29 cellular contexts compared by ENCODE assay signal in the genomic region with DNA sequence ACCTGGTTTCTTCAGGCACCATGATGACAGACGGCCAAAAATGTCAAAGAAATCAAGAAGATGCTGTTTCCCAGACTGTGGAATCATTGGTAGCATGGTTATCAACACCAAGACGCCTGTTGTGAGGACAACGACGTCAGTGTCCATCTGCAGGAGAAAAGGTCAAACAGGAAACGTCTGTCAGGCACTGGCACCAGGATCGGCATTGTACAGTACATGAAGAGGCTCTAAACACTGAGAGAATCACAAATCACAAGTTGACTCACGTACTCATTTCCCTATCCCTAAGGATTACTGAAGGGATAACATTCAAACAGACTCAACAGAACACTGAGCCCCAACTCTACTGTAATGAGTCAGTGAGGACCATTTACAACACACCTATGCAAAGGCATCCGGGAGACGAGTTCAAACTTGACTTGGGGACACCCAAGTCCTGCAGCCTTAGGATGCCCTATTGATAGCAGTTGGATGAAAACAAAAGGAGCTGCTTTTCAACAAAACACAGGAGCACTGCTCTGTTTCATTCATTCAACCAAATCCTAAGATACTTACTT. TPM values are rescaled to one million over a fixed set of nuclear protein-coding genes. Genes with fewer than 3 reads are reported as not detected.
A peak's percentile ranks its signal among the peaks of the same experiment; 100 is the strongest.
DNase-seq lines count a peak whose midpoint lies in the region; FAIRE-seq and TF ChIP-seq lines count a peak whose summit lies in the region.
"Had no signal": no experiment of that assay in that cellular context is flagged by ENCODE, and none has a peak within 500 bp of the region (broad histone marks: within the 10 kb centered on the region; RNA-seq: fewer than 3 reads in every experiment).

No MANE protein-coding gene starts in this region.

- H3K27me3 ChIP-seq in breast epithelium: no peaks in the 10 kb centered on the region
- no peaks in the 10 kb centered on the region for H3K27me3 ChIP-seq in keratinocyte (ENCODE audit: control insufficient read depth, extremely low read depth, insufficient read depth, low read length)
- H3K27me3 ChIP-seq: BE2C had no signal

- no peaks in the 10 kb centered on the region for H3K9me1 ChIP-seq in keratinocyte (ENCODE audit: control insufficient read depth, extremely low read depth, insufficient read depth, low read length)

- no peaks in the 10 kb centered on the region for H3K9me3 Mint-ChIP-seq in MCF 10A (ENCODE audit: unreplicated experiment)
- H3K9me3 Mint-ChIP-seq: CD14-positive monocyte had no signal

- no peaks in the 10 kb centered on the region for H3K4me1 Mint-ChIP-seq in MCF 10A (ENCODE audit: insufficient read depth, unreplicated experiment)
- H3K4me1 Mint-ChIP-seq: CD14-positive monocyte had no signal

- H3K27ac Mint-ChIP-seq in MCF 10A (ENCODE audit: low read depth, unreplicated experiment): no peak overlapping the region
- H3K27ac Mint-ChIP-seq: CD14-positive monocyte had no signal

- peak; percentile 69 for FAIRE-seq in keratinocyte (lab: Jason Lieb, UNC)
- FAIRE-seq: GM12891 had no signal

- intact Hi-C loops in MCF 10A (cut with micrococcal nuclease) (no loop called here), breast epithelium (cut with DNase I; ENCODE audit: low total_unique reads) (loop anchor here (5.0 kb wide), 1 partner anchor 1134 kb away; no protein-coding TSS in a partner anchor), lower leg skin (cut with DNase I; ENCODE audit: low total_unique reads) (no loop called here)

- no peaks in the 10 kb centered on the region for H3K27me3 Mint-ChIP-seq in MCF 10A (ENCODE audit: insufficient read depth, unreplicated experiment)

- H3K4me3 Mint-ChIP-seq in MCF 10A (ENCODE audit: unreplicated experiment): no peak overlapping the region
- H3K4me3 Mint-ChIP-seq: CD14-positive monocyte had no signal

- no peaks in the 10 kb centered on the region for H4K20me1 ChIP-seq in keratinocyte (ENCODE audit: control insufficient read depth, extremely low read depth, insufficient read depth, low read length)

- H3K4me2 ChIP-seq in keratinocyte (ENCODE audit: control insufficient read depth, extremely low read depth, insufficient read depth, low read depth, low read length): no peak overlapping the region
- H3K4me2 ChIP-seq: PC-9 had no signal

- H3K9me3 ChIP-seq in breast epithelium: no peaks in the 10 kb centered on the region
- H3K9me3 ChIP-seq in keratinocyte (ENCODE audit: control insufficient read depth, low read depth, low read length): no peaks in the 10 kb centered on the region
- H3K9me3 ChIP-seq: BE2C had no signal

- H2AFZ ChIP-seq in keratinocyte (ENCODE audit: control insufficient read depth, low read length): no peak overlapping the region
- H2AFZ ChIP-seq: PC-9 had no signal

- H3K4me3 ChIP-seq in breast epithelium: no peak overlapping the region
- no peak overlapping the region for H3K4me3 ChIP-seq in keratinocyte (ENCODE audit: control insufficient read depth in 2 of 3, extremely low read depth in 1 of 3, insufficient read depth in 2 of 3, low read depth in 1 of 3, low read length in 3 of 3)
- H3K4me3 ChIP-seq in lower leg skin (ENCODE audit: low read depth, poor library complexity, severe bottlenecking): no peak overlapping the region
- H3K4me3 ChIP-seq: PC-9, SK-N-MC had no signal

- H3K36me3 Mint-ChIP-seq in MCF 10A (ENCODE audit: insufficient read depth, unreplicated experiment): peaks cover 72% of the 10 kb centered on the region

- H3K79me2 ChIP-seq in keratinocyte (ENCODE audit: control insufficient read depth, insufficient read depth, low read length): no peaks in the 10 kb centered on the region

- no peak for TF ChIP-seq POLR2A in breast epithelium (IDR thresholded peaks at IDR 0.05)
- no peak for TF ChIP-seq POLR2A in lower leg skin (IDR thresholded peaks at IDR 0.05)

- H3K27ac ChIP-seq in breast epithelium (no peak overlapping the region), keratinocyte (ENCODE audit: control insufficient read depth, insufficient read depth, low read length) (no peak overlapping the region), substantia nigra (ENCODE audit: low read depth, low read length, poor library complexity, severe bottlenecking) (peak overlapping the region; percentile 22)
- H3K27ac ChIP-seq: 22Rv1, HL-60, PC-9, SK-N-MC had no signal

- POLR2A ChIA-PET in MCF 10A (lab: Yijun Ruan, JAX): interaction anchor here (0.6 kb wide), 1 partner anchor 244 kb away, joined by 3 read pairs; no protein-coding TSS in a partner anchor

- H3K36me3 ChIP-seq in breast epithelium (peaks cover 17% of the 10 kb centered on the region), keratinocyte (ENCODE audit: control insufficient read depth in 2 of 2, extremely low read depth in 1 of 2, insufficient read depth in 2 of 2, low read length in 2 of 2) (peaks cover 16 to 30% of the 10 kb centered on the region in 2 experiments)

- 89 to 91% methylated on average over 9 of the region's 9 CpGs for WGBS in lower leg skin, 2 donors

- H3K9ac ChIP-seq in keratinocyte (ENCODE audit: control insufficient read depth, extremely low read depth, insufficient read depth, low read length): no peak overlapping the region

- CTCF ChIA-PET in MCF 10A (lab: Yijun Ruan, JAX): interaction anchor here (1.1 to 1.4 kb wide), 2 partner anchors 21 to 26 kb away, joined by 3 read pairs; no protein-coding TSS in a partner anchor

- peak; percentile 60 for DNase-seq in MCF 10A (ENCODE audit: unreplicated experiment)
- DNase-seq in breast epithelium (ENCODE audit: low spot score in 2 of 2): no peak
- peak; percentile 61 for DNase-seq in dermis blood vessel endothelial cell
- DNase-seq in keratinocyte (ENCODE audit: low read depth, low spot score): peak; percentile 9
- DNase-seq in substantia nigra (lab: John Stamatoyannopoulos, UW): peak in 1 of 49 donors; percentile 24
- no peak for DNase-seq in lower leg skin (ENCODE audit: low spot score in 2 of 2)
- no peak for DNase-seq in NOMO-1 (lab: John Stamatoyannopoulos, UW; ENCODE audit: unreplicated experiment in 2 of 2)
- no peak for DNase-seq in activated CD8-positive, alpha-beta memory T cell treated with anti-CD3 and anti-CD28 coated beads for 24 hours
- DNase-seq: BE2C; Calu3; DMS79 treated with DMSO at 0.1 percent for 48 hours; GF-D8; NCI-H1092 treated with DMSO at 0.1 percent for 48 hours; NCI-H1436; NCI-H187; NCI-H2171 treated with DMSO at 0.1 percent for 48 hours; NCI-H345; NCI-H524; NCI-H82; NK-92 treated with Interleukin-12 subunit alpha and Interleukin-12 subunit beta, amount 100 ng/mL, for 24 hours; PC-9; RPMI8226; SHP77 treated with DMSO at 0.1 percent for 48 hours had no signal

- dilution Hi-C loops in keratinocyte (cut with MboI; ENCODE audit: extremely low pct_ligation_motif_present, low sequenced_read_pairs): no loop called here

- H3K4me1 ChIP-seq in breast epithelium: no peaks in the 10 kb centered on the region
- peaks cover 7% of the 10 kb centered on the region for H3K4me1 ChIP-seq in keratinocyte (ENCODE audit: control insufficient read depth, extremely low read depth, insufficient read depth, low read length)
- H3K4me1 ChIP-seq: BE2C had no signal

- TF ChIP-seq CTCF in MCF 10A (IDR thresholded peaks at IDR 0.05; ENCODE audit: unreplicated experiment): no peak
- TF ChIP-seq CTCF in breast epithelium (IDR thresholded peaks at IDR 0.05): no peak
- TF ChIP-seq CTCF in keratinocyte (optimal IDR thresholded peaks at IDR 0.05 in 1 of 3, IDR thresholded peaks at IDR 0.05 in 1 of 3, conservative IDR thresholded peaks at IDR 0.05 in 1 of 3; ENCODE audit: extremely low read depth in 1 of 3, insufficient read depth in 2 of 3, low read length in 3 of 3): no peak
- no peak for TF ChIP-seq CTCF in lower leg skin (IDR thresholded peaks at IDR 0.05)

- no TSS peak for BruUV-seq in MCF 10A (replicated peaks; lab: Mats Ljungman, UMichigan)

RNA-seq across cellular contexts. Expression of a gene that starts 21.0 kb away (rescaled TPM):
- total RNA-seq in MCF 10A (2022) (36.6 and 48.5 TPM in 2 replicates), breast epithelium (10 to 100 TPM; 38.1 to 61.9 (median 48.2) TPM), dermis blood vessel endothelial cell (29.8 and 33.4 TPM in 2 replicates), lower leg skin (10 to 100 TPM; 27.1 to 67.7 (median 32.5) TPM)
- 26.1 to 28.6 TPM (median 27.7 TPM) in 3 replicates for polyA plus RNA-seq in keratinocyte
- polyA plus RNA-seq in keratinocyte (2011; ENCODE audit: low read depth): 21.6 TPM
- 12.2 and 21.2 TPM in 2 replicates for polyA plus RNA-seq in keratinocyte (2011; cell fraction: cytosol; rRNA removed)
- polyA plus RNA-seq in keratinocyte (2011; cell fraction: nucleus; rRNA removed): 87.3 and 97.0 TPM in 2 replicates
- 13.2 and 14.6 TPM in 2 replicates for polyA plus RNA-seq in keratinocyte (2012; ENCODE audit: low replicate concordance)
- 41.8 to 99.1 TPM (median 79.9 TPM) in 3 replicates for polyA minus RNA-seq in keratinocyte
- 18.6 TPM for polyA minus RNA-seq in keratinocyte (2011; cell fraction: cytosol; rRNA and poly(A)+ RNA removed)
- 47.8 and 94.9 TPM in 2 replicates for polyA minus RNA-seq in keratinocyte (2011; cell fraction: nucleus; rRNA and poly(A)+ RNA removed)

RNA-seq across cellular contexts. Expression of a gene that starts 44.7 kb away (rescaled TPM):
- total RNA-seq in MCF 10A (2022): 4.4 and 8.0 TPM in 2 replicates
- total RNA-seq in breast epithelium: 1 to 10 TPM; 2.9 to 5.4 (median 5.0) TPM
- 1.3 and 1.4 TPM in 2 replicates for total RNA-seq in dermis blood vessel endothelial cell
- 2.9 to 4.7 TPM (median 3.6 TPM) in 3 replicates for polyA plus RNA-seq in keratinocyte
- 1.0 TPM for polyA plus RNA-seq in keratinocyte (2011; ENCODE audit: low read depth)
- 5.9 and 6.8 TPM in 2 replicates for polyA plus RNA-seq in keratinocyte (2011; cell fraction: cytosol; rRNA removed)
- polyA plus RNA-seq in keratinocyte (2011; cell fraction: nucleus; rRNA removed): 4.9 and 5.2 TPM in 2 replicates
- polyA plus RNA-seq in keratinocyte (2012; ENCODE audit: low replicate concordance): 3.3 and 4.5 TPM in 2 replicates
- 2.1 to 8.9 TPM (median 4.1 TPM) in 3 replicates for polyA minus RNA-seq in keratinocyte
- 3.3 TPM for polyA minus RNA-seq in keratinocyte (2011; cell fraction: cytosol; rRNA and poly(A)+ RNA removed)
- 1.3 and 1.8 TPM in 2 replicates for polyA minus RNA-seq in keratinocyte (2011; cell fraction: nucleus; rRNA and poly(A)+ RNA removed)
- 10 to 100 TPM in 2 of 4 donors, 1 to 10 TPM in 2; 9.0 to 14.7 (median 11.7) TPM for total RNA-seq in lower leg skin

RNA-seq across cellular contexts. Expression of a gene that starts 45.3 kb away (rescaled TPM):
- total RNA-seq in MCF 10A (2022) (0.42 and 1.1 TPM in 2 replicates), breast epithelium (1 to 10 TPM in 2 of 3 donors, under 1 TPM in 1; 0.66 to 2.6 (median 1.0) TPM), dermis blood vessel endothelial cell (0.09 TPM in 1 of 2 replicates, not detected in the other), lower leg skin (1 to 10 TPM; 1.4 to 5.5 (median 2.0) TPM)
- 0.24 to 0.41 TPM (median 0.32 TPM) in 3 replicates for polyA plus RNA-seq in keratinocyte
- not detected for polyA plus RNA-seq in keratinocyte (2011; ENCODE audit: low read depth)
- polyA plus RNA-seq in keratinocyte (2011; cell fraction: cytosol; rRNA removed): 0.33 and 0.39 TPM in 2 replicates
- 0.42 and 0.91 TPM in 2 replicates for polyA plus RNA-seq in keratinocyte (2011; cell fraction: nucleus; rRNA removed)
- 0.23 and 0.56 TPM in 2 replicates for polyA plus RNA-seq in keratinocyte (2012; ENCODE audit: low replicate concordance)
- 0.16 to 0.75 TPM (median 0.16 TPM) in 3 replicates for polyA minus RNA-seq in keratinocyte
- polyA minus RNA-seq in keratinocyte (2011; cell fraction: cytosol; rRNA and poly(A)+ RNA removed): not detected
- 0.63 and 0.93 TPM in 2 replicates for polyA minus RNA-seq in keratinocyte (2011; cell fraction: nucleus; rRNA and poly(A)+ RNA removed)
- total RNA-seq: HT-29 had no signal

RNA-seq across cellular contexts. Expression of a gene that starts 55.1 kb away (rescaled TPM):
- total RNA-seq in MCF 10A (2022): not detected in 2 replicates
- not detected for total RNA-seq in breast epithelium
- not detected in 2 replicates for total RNA-seq in dermis blood vessel endothelial cell
- not detected in 3 replicates for polyA plus RNA-seq in keratinocyte
- not detected for polyA plus RNA-seq in keratinocyte (2011; ENCODE audit: low read depth)
- not detected in 2 replicates for polyA plus RNA-seq in keratinocyte (2011; cell fraction: cytosol; rRNA removed)
- polyA plus RNA-seq in keratinocyte (2011; cell fraction: nucleus; rRNA removed): not detected in 2 replicates
- not detected in 2 replicates for polyA plus RNA-seq in keratinocyte (2012; ENCODE audit: low replicate concordance)
- not detected in 3 replicates for polyA minus RNA-seq in keratinocyte
- not detected for polyA minus RNA-seq in keratinocyte (2011; cell fraction: cytosol; rRNA and poly(A)+ RNA removed)
- not detected in 2 replicates for polyA minus RNA-seq in keratinocyte (2011; cell fraction: nucleus; rRNA and poly(A)+ RNA removed)
- total RNA-seq in lower leg skin: under 1 TPM in 2 of 4 donors, not detected in 2; 0.13 to 0.38 TPM
- total RNA-seq: Calu3, HT-29, PC-9 had no signal

Comparison
In these comparisons a context has a peak if more than half of its experiments do, and no peak if none do; other contexts are left out.
1. DNase-seq: peak in MCF 10A (single experiment), dermis blood vessel endothelial cell (single experiment) and keratinocyte (single experiment); none in breast epithelium (0 of 2), lower leg skin (0 of 2), NOMO-1 (0 of 2) and activated CD8-positive, alpha-beta memory T cell treated with anti-CD3 and anti-CD28 coated beads for 24 hours (single experiment).